1 cellular context compared by ENCODE assay signal in the genomic region with DNA sequence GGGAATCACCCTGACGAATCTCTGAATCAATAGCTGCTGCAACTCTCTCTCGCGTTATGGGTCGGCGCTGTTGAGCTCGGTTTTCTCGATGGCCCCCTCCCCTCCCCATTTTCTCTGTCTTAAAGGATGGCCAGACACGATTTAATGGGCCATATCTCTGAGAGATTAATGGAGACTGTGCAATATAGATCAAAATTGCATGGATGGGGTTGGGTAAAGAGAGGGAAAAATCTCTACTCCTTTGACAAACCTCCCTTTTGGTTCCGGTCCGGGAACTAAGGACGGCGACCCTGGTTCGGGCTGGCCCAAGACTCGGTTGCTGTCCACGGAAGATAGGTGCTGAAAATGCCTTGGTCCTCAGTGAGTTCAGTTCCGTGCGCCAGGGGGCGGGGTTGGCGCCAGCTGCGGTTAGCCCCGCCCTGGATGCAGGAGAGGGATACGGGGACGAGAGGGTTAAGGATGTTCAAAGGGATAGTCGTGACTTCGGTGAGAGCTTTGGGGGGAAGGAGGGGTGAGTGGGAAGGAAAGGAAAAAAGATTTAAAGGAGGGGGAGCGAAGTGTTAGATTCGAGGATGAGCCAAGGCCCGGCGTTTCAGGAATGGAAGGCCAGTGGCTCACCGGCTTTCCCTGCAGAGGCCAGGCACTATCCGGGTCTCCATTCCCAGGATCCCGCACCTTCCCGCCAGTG.
TF ChIP-seq lines count a peak whose summit lies in the region.

No MANE protein-coding gene starts in this region.

TF ChIP-seq in HEK293, 187 proteins besides CTCF, POLR2A, EP300 and RAD21 (continued from another document):
- TF ChIP-seq ZNF518A (tag by site-specific recombination; conservative IDR thresholded peaks at IDR 0.05; ENCODE audit: low read depth), result 0 out of 2 replicates have a peak, but pooled peaks have one; percentile 14
- peak; percentile 68 for TF ChIP-seq KLF8 (tag by site-specific recombination; IDR thresholded peaks at IDR 0.05)
- TF ChIP-seq, protein P1, sequence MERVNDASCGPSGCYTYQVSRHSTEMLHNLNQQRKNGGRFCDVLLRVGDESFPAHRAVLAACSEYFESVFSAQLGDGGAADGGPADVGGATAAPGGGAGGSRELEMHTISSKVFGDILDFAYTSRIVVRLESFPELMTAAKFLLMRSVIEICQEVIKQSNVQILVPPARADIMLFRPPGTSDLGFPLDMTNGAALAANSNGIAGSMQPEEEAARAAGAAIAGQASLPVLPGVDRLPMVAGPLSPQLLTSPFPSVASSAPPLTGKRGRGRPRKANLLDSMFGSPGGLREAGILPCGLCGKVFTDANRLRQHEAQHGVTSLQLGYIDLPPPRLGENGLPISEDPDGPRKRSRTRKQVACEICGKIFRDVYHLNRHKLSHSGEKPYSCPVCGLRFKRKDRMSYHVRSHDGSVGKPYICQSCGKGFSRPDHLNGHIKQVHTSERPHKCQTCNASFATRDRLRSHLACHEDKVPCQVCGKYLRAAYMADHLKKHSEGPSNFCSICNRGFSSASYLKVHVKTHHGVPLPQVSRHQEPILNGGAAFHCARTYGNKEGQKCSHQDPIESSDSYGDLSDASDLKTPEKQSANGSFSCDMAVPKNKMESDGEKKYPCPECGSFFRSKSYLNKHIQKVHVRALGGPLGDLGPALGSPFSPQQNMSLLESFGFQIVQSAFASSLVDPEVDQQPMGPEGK (tag by site-specific recombination; IDR thresholded peaks at IDR 0.05), result peak; percentile 75
- TF ChIP-seq ZNF704 (tag by site-specific recombination; IDR thresholded peaks at IDR 0.05), result no peak
- TF ChIP-seq KLF1 (tag by site-specific recombination; IDR thresholded peaks at IDR 0.05), result peak; percentile 37; the same call in 1 of the 2 replicates
- peak; percentile 55 for TF ChIP-seq SP3 (tag by site-specific recombination; IDR thresholded peaks at IDR 0.05)
- 0 out of 2 replicates have a peak, but pooled peaks have one; percentile 21 for TF ChIP-seq ZNF324 (tag by site-specific recombination; IDR thresholded peaks at IDR 0.05)
- no peak for TF ChIP-seq ZNF610 (tag by site-specific recombination; IDR thresholded peaks at IDR 0.05; ENCODE audit: borderline replicate concordance)
- peak; percentile 82 for TF ChIP-seq ZNF335 (tag by site-specific recombination; conservative IDR thresholded peaks at IDR 0.05)
- TF ChIP-seq PBX3 (CRISPR knock-in tag; IDR thresholded peaks at IDR 0.05), result no peak
- TF ChIP-seq ZBTB26 (tag by site-specific recombination; optimal IDR thresholded peaks at IDR 0.05), result peak; percentile 22
- TF ChIP-seq SP2 (tag by site-specific recombination; IDR thresholded peaks at IDR 0.05), result peak; percentile 41; the same call in 1 of the 2 replicates
- TF ChIP-seq ZEB2 (tag by site-specific recombination; IDR thresholded peaks at IDR 0.05), result peak; percentile 64; the same call in 1 of the 2 replicates
- TF ChIP-seq, protein P2, sequence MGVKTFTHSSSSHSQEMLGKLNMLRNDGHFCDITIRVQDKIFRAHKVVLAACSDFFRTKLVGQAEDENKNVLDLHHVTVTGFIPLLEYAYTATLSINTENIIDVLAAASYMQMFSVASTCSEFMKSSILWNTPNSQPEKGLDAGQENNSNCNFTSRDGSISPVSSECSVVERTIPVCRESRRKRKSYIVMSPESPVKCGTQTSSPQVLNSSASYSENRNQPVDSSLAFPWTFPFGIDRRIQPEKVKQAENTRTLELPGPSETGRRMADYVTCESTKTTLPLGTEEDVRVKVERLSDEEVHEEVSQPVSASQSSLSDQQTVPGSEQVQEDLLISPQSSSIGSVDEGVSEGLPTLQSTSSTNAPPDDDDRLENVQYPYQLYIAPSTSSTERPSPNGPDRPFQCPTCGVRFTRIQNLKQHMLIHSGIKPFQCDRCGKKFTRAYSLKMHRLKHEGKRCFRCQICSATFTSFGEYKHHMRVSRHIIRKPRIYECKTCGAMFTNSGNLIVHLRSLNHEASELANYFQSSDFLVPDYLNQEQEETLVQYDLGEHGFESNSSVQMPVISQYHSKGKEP (tag by site-specific recombination; IDR thresholded peaks at IDR 0.05), result no peak
- no peak for TF ChIP-seq ZNF596 (tag by site-specific recombination; IDR thresholded peaks at IDR 0.05)
- peak; percentile 99 for TF ChIP-seq REST (tag by site-specific recombination; IDR thresholded peaks at IDR 0.05)
- TF ChIP-seq PRDM1 (tag by site-specific recombination; IDR thresholded peaks at IDR 0.05), result no peak
- peak; percentile 9; the same call in 1 of the 2 replicates for TF ChIP-seq ZNF366 (tag by site-specific recombination; conservative IDR thresholded peaks at IDR 0.05)
- peak; percentile 74 for TF ChIP-seq KLF16 (tag by site-specific recombination; IDR thresholded peaks at IDR 0.05)
- TF ChIP-seq ZNF16 (tag by site-specific recombination; IDR thresholded peaks at IDR 0.05; ENCODE audit: low read depth), result no peak
- no peak for TF ChIP-seq ZNF621 (tag by site-specific recombination; IDR thresholded peaks at IDR 0.05)
